In genomic region chr12:120490284-120490683, GRCh38 we compare ENCODE assay signal across 21 cellular contexts.
"Had no signal": no experiment of that assay in that cellular context is flagged by ENCODE, and none has a peak within 500 bp of the region (broad histone marks: within the 10 kb centered on the region; RNA-seq: fewer than 3 reads in every experiment).

No MANE protein-coding gene starts in this region.

- DNase-seq: colonic mucosa; dermis blood vessel endothelial cell; effector CD4-positive, alpha-beta T cell; immature natural killer cell; left colon; left ventricle myocardium superior; mucosa of descending colon; naive thymus-derived CD8-positive, alpha-beta T cell; psoas muscle; retina; spleen; stimulated activated CD4-positive, alpha-beta T cell treated with anti-CD3 and anti-CD28 coated beads, Interleukin-15, amount 100 ng/mL, for 24 hours; stimulated activated CD4-positive, alpha-beta T cell treated with anti-CD3 and anti-CD28 coated beads, Interleukin-1b, Interleukin-23, amount 100 ng/mL, for 48 hours; stimulated activated CD4-positive, alpha-beta T cell treated with anti-CD3 and anti-CD28 coated beads, Interleukin-4, amount 100 ng/mL, for 4 hours; stimulated activated naive CD8-positive, alpha-beta T cell treated with anti-CD3 and anti-CD28 coated beads, Interleukin-15, Interleukin-2, amounts not matched to agents 100 U/mL and 50 U/mL, for 24 hours; transverse colon had no signal

- H3K4me3 ChIP-seq: colonic mucosa, lung, mucosa of descending colon, psoas muscle, spleen, transverse colon had no signal

- H3K27me3 Mint-ChIP-seq: naive thymus-derived CD8-positive, alpha-beta T cell had no signal

- H3K27ac ChIP-seq: colonic mucosa, neutrophil, spleen, transverse colon had no signal

- H3K9me3 Mint-ChIP-seq: immature natural killer cell; naive thymus-derived CD8-positive, alpha-beta T cell had no signal

- ATAC-seq: esophagus mucosa; left colon; left ventricle myocardium superior; mucosa of descending colon; naive thymus-derived CD8-positive, alpha-beta T cell; psoas muscle; sciatic nerve; stimulated activated naive CD8-positive, alpha-beta T cell treated with anti-CD3 and anti-CD28 coated beads, Interleukin-15, Interleukin-2, amounts not matched to agents 100 U/mL and 50 U/mL, for 24 hours had no signal

- H3K9me3 ChIP-seq: colonic mucosa, mucosa of descending colon, neutrophil, psoas muscle, spleen, transverse colon had no signal

- FAIRE-seq: keratinocyte had no signal

- H3K27me3 ChIP-seq: colonic mucosa, neutrophil, spleen, transverse colon had no signal

- H3K4me3 Mint-ChIP-seq: immature natural killer cell; naive thymus-derived CD8-positive, alpha-beta T cell had no signal

- H3K36me3 ChIP-seq: colonic mucosa, neutrophil, transverse colon had no signal

- H3K27ac Mint-ChIP-seq: naive thymus-derived CD8-positive, alpha-beta T cell had no signal

- H3K4me1 ChIP-seq: colonic mucosa had no signal
